In genomic region chr1:2414297-2414958, GRCh38 we compare ENCODE assay signal across 1 cellular context.
TF ChIP-seq lines count a peak whose summit lies in the region.

No MANE protein-coding gene starts in this region.

TF ChIP-seq in HEK293, 187 proteins besides CTCF, POLR2A, EP300 and RAD21 (continued from another document):
- no peak for TF ChIP-seq ZNF558 (tag by site-specific recombination; IDR thresholded peaks at IDR 0.05)
- no peak for TF ChIP-seq HOXA7 (CRISPR knock-in tag; IDR thresholded peaks at IDR 0.05; ENCODE audit: borderline replicate concordance)
- TF ChIP-seq IKZF3 (tag by site-specific recombination; IDR thresholded peaks at IDR 0.05) = no peak
- TF ChIP-seq ZNF670 (tag by site-specific recombination; IDR thresholded peaks at IDR 0.05; ENCODE audit: low read depth) = no peak
- no peak for TF ChIP-seq PRDM2 (tag by site-specific recombination; IDR thresholded peaks at IDR 0.05; ENCODE audit: borderline replicate concordance)
- TF ChIP-seq ZFP3 (tag by site-specific recombination; IDR thresholded peaks at IDR 0.05; ENCODE audit: low read depth) = no peak
- TF ChIP-seq SP3 (tag by site-specific recombination; IDR thresholded peaks at IDR 0.05) = no peak
- peak; percentile 77 for TF ChIP-seq ZNF654 (tag by site-specific recombination; IDR thresholded peaks at IDR 0.05; ENCODE audit: low read depth)
- TF ChIP-seq OVOL3 (tag by site-specific recombination; IDR thresholded peaks at IDR 0.05) = no peak
- TF ChIP-seq BCL11A (tag by site-specific recombination; IDR thresholded peaks at IDR 0.05; ENCODE audit: low read depth) = no peak
- no peak for TF ChIP-seq ZNF664 (tag by site-specific recombination; IDR thresholded peaks at IDR 0.05)
- TF ChIP-seq GLIS1 (tag by site-specific recombination; IDR thresholded peaks at IDR 0.05) = peak; percentile 41
- 0 out of 2 replicates have a peak, but pooled peaks have one; percentile 2 for TF ChIP-seq INSM2 (tag by site-specific recombination; IDR thresholded peaks at IDR 0.05)
- no peak for TF ChIP-seq ZNF791 (tag by site-specific recombination; IDR thresholded peaks at IDR 0.05)
- no peak for TF ChIP-seq ZNF148 (tag by site-specific recombination; IDR thresholded peaks at IDR 0.05; ENCODE audit: borderline replicate concordance)
- no peak for TF ChIP-seq ZNF837 (tag by site-specific recombination; IDR thresholded peaks at IDR 0.05)
- TF ChIP-seq GLI4 (tag by site-specific recombination; IDR thresholded peaks at IDR 0.05) = no peak
- TF ChIP-seq ZNF146 (tag by site-specific recombination; IDR thresholded peaks at IDR 0.05) = no peak
- no peak for TF ChIP-seq ZNF23 (tag by site-specific recombination; IDR thresholded peaks at IDR 0.05; ENCODE audit: borderline replicate concordance)
- no peak for TF ChIP-seq ZNF677 (tag by site-specific recombination; IDR thresholded peaks at IDR 0.05)
- no peak for TF ChIP-seq ZNF488 (tag by site-specific recombination; IDR thresholded peaks at IDR 0.05)
- no peak for TF ChIP-seq ZNF350 (tag by site-specific recombination; IDR thresholded peaks at IDR 0.05)
- no peak for TF ChIP-seq KLF17 (tag by site-specific recombination; IDR thresholded peaks at IDR 0.05)
- no peak for TF ChIP-seq ZNF18 (tag by site-specific recombination; IDR thresholded peaks at IDR 0.05)
- no peak for TF ChIP-seq ZNF433 (tag by site-specific recombination; IDR thresholded peaks at IDR 0.05; ENCODE audit: low read depth)
- no peak for TF ChIP-seq KLF1 (tag by site-specific recombination; IDR thresholded peaks at IDR 0.05)
